Comparison of ENCODE assay signal across 1 cellular context in genomic region chr16:46688657-46689491, GRCh38.
A peak's percentile ranks its signal among the peaks of the same experiment; 100 is the strongest.
TF ChIP-seq lines count a peak whose summit lies in the region.

VPS35 (minus strand) TSS chr16:46689178; CDS start chr16:46689133, 45 bp downstream.

TF ChIP-seq in WTC11, 78 proteins besides CTCF, POLR2A, EP300 and RAD21 (continued from another document):
- TF ChIP-seq, protein P1, sequence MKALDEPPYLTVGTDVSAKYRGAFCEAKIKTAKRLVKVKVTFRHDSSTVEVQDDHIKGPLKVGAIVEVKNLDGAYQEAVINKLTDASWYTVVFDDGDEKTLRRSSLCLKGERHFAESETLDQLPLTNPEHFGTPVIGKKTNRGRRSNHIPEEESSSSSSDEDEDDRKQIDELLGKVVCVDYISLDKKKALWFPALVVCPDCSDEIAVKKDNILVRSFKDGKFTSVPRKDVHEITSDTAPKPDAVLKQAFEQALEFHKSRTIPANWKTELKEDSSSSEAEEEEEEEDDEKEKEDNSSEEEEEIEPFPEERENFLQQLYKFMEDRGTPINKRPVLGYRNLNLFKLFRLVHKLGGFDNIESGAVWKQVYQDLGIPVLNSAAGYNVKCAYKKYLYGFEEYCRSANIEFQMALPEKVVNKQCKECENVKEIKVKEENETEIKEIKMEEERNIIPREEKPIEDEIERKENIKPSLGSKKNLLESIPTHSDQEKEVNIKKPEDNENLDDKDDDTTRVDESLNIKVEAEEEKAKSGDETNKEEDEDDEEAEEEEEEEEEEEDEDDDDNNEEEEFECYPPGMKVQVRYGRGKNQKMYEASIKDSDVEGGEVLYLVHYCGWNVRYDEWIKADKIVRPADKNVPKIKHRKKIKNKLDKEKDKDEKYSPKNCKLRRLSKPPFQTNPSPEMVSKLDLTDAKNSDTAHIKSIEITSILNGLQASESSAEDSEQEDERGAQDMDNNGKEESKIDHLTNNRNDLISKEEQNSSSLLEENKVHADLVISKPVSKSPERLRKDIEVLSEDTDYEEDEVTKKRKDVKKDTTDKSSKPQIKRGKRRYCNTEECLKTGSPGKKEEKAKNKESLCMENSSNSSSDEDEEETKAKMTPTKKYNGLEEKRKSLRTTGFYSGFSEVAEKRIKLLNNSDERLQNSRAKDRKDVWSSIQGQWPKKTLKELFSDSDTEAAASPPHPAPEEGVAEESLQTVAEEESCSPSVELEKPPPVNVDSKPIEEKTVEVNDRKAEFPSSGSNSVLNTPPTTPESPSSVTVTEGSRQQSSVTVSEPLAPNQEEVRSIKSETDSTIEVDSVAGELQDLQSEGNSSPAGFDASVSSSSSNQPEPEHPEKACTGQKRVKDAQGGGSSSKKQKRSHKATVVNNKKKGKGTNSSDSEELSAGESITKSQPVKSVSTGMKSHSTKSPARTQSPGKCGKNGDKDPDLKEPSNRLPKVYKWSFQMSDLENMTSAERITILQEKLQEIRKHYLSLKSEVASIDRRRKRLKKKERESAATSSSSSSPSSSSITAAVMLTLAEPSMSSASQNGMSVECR (CRISPR knock-in tag; IDR thresholded peaks at IDR 0.05; ENCODE audit: borderline replicate concordance): peak; percentile 87; the same call in 1 of the 2 replicates
- TF ChIP-seq, protein P2, sequence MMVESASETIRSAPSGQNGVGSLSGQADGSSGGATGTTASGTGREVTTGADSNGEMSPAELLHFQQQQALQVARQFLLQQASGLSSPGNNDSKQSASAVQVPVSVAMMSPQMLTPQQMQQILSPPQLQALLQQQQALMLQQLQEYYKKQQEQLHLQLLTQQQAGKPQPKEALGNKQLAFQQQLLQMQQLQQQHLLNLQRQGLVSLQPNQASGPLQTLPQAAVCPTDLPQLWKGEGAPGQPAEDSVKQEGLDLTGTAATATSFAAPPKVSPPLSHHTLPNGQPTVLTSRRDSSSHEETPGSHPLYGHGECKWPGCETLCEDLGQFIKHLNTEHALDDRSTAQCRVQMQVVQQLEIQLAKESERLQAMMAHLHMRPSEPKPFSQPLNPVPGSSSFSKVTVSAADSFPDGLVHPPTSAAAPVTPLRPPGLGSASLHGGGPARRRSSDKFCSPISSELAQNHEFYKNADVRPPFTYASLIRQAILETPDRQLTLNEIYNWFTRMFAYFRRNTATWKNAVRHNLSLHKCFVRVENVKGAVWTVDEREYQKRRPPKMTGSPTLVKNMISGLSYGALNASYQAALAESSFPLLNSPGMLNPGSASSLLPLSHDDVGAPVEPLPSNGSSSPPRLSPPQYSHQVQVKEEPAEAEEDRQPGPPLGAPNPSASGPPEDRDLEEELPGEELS (CRISPR knock-in tag; IDR thresholded peaks at IDR 0.05): no peak
- TF ChIP-seq HMGA2 (CRISPR knock-in tag; IDR thresholded peaks at IDR 0.05) (no peak), NFYB (CRISPR knock-in tag; conservative IDR thresholded peaks at IDR 0.05; ENCODE audit: low read depth) (no peak), CBFB (CRISPR knock-in tag; IDR thresholded peaks at IDR 0.05; ENCODE audit: low read depth) (no peak), TCF7 (CRISPR knock-in tag; IDR thresholded peaks at IDR 0.05; ENCODE audit: low read depth) (no peak), GABPB1 (CRISPR knock-in tag; IDR thresholded peaks at IDR 0.05) (0 out of 2 replicates have a peak, but pooled peaks have one; percentile 52), ZNF219 (CRISPR knock-in tag; IDR thresholded peaks at IDR 0.05; ENCODE audit: borderline replicate concordance) (no peak; the same call in 1 of the 2 replicates), ZNF317 (CRISPR knock-in tag; IDR thresholded peaks at IDR 0.05; ENCODE audit: borderline replicate concordance, low read depth) (no peak), SMAD3 (CRISPR knock-in tag; IDR thresholded peaks at IDR 0.05; ENCODE audit: borderline replicate concordance) (no peak)
- TF ChIP-seq, protein P3, sequence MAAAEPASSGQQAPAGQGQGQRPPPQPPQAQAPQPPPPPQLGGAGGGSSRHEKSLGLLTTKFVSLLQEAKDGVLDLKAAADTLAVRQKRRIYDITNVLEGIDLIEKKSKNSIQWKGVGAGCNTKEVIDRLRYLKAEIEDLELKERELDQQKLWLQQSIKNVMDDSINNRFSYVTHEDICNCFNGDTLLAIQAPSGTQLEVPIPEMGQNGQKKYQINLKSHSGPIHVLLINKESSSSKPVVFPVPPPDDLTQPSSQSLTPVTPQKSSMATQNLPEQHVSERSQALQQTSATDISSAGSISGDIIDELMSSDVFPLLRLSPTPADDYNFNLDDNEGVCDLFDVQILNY (CRISPR knock-in tag; IDR thresholded peaks at IDR 0.05): 0 out of 2 replicates have a peak, but pooled peaks have one; percentile 37
- TF ChIP-seq, protein P4, sequence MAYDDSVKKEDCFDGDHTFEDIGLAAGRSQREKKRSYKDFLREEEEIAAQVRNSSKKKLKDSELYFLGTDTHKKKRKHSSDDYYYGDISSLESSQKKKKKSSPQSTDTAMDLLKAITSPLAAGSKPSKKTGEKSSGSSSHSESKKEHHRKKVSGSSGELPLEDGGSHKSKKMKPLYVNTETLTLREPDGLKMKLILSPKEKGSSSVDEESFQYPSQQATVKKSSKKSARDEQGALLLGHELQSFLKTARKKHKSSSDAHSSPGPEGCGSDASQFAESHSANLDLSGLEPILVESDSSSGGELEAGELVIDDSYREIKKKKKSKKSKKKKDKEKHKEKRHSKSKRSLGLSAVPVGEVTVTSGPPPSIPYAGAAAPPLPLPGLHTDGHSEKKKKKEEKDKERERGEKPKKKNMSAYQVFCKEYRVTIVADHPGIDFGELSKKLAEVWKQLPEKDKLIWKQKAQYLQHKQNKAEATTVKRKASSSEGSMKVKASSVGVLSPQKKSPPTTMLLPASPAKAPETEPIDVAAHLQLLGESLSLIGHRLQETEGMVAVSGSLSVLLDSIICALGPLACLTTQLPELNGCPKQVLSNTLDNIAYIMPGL (CRISPR knock-in tag; IDR thresholded peaks at IDR 0.05): peak; percentile 87
- TF ChIP-seq, protein P5, sequence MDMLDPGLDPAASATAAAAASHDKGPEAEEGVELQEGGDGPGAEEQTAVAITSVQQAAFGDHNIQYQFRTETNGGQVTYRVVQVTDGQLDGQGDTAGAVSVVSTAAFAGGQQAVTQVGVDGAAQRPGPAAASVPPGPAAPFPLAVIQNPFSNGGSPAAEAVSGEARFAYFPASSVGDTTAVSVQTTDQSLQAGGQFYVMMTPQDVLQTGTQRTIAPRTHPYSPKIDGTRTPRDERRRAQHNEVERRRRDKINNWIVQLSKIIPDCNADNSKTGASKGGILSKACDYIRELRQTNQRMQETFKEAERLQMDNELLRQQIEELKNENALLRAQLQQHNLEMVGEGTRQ (CRISPR knock-in tag; IDR thresholded peaks at IDR 0.05): peak; percentile 97
TF ChIP-seq in WTC11: peak in this region for 11.
